In genomic region chr1:184801503-184801902, GRCh38 we compare ENCODE assay signal across 14 cellular contexts. TPM values are rescaled to one million over a fixed set of nuclear protein-coding genes. Genes with fewer than 3 reads are reported as not detected.
A peak's percentile ranks its signal among the peaks of the same experiment; 100 is the strongest.
DNase-seq lines count a peak whose midpoint lies in the region; ATAC-seq and TF ChIP-seq lines count a peak whose summit lies in the region.
"Had no signal": no experiment of that assay in that cellular context is flagged by ENCODE, and none has a peak within 500 bp of the region (broad histone marks: within the 10 kb centered on the region; RNA-seq: fewer than 3 reads in every experiment).

No MANE protein-coding gene starts in this region.

- H3K4me3 ChIP-seq in cardiac fibroblast (replicated peaks in 1 of 2; ENCODE audit: low read depth in 2 of 2, low read length in 2 of 2): no peak overlapping the region
- H3K4me3 ChIP-seq: BLaER1, vagina had no signal

- DNase-seq in AG08396 (ENCODE audit: low spot score) (peak; percentile 16), NCI-H2196 (lab: John Stamatoyannopoulos, UW; ENCODE audit: unreplicated experiment) (peak; percentile 41), cardiac fibroblast (ENCODE audit: low read depth in 2 of 2) (peak; percentile 66 to 77), mucosa of gallbladder (ENCODE audit: low spot score) (peak; percentile 76), NCI-H2107 treated with DMSO at 0.1 percent for 48 hours (lab: John Stamatoyannopoulos, UW; ENCODE audit: unreplicated experiment) (no peak), cortex of kidney (lab: John Stamatoyannopoulos, UW) (no peak)
- DNase-seq: activated naive CD4-positive, alpha-beta T cell treated with anti-CD3 and anti-CD28 coated beads, Interleukin-2, amount 50 U/mL, for 16 hours; left ventricle myocardium superior; NCI-H510A treated with DMSO at 0.1 percent for 48 hours had no signal

- no peak for ATAC-seq in GM19324 (IDR thresholded peaks at IDR 0.05; ENCODE audit: low FRiP score, unreplicated experiment)
- ATAC-seq in GM18870 (IDR thresholded peaks at IDR 0.05; ENCODE audit: unreplicated experiment): no peak
- ATAC-seq: left ventricle myocardium superior, Right ventricle myocardium inferior had no signal

- TF ChIP-seq CTCF in cardiac fibroblast (IDR thresholded peaks at IDR 0.05; ENCODE audit: low read depth, low read length): no peak

RNA-seq across cellular contexts. Expression of gene EDEM3, which starts 46.8 kb away (rescaled TPM):
- total RNA-seq in mucosa of gallbladder: 40.5 TPM

Comparison
In these comparisons a context has a peak if more than half of its experiments do, and no peak if none do; other contexts are left out.
1. DNase-seq: peak in AG08396 (single experiment), NCI-H2196 (single experiment), cardiac fibroblast (2 of 2) and mucosa of gallbladder (single experiment); none in NCI-H2107 treated with DMSO at 0.1 percent for 48 hours (single experiment) and cortex of kidney (single experiment).